8 cellular contexts compared by ENCODE assay signal in genomic region chr11:46560300-46561025, GRCh38. TPM values are rescaled to one million over a fixed set of nuclear protein-coding genes. Genes with fewer than 3 reads are reported as not detected.
DNase-seq lines count a peak whose midpoint lies in the region; ATAC-seq and TF ChIP-seq lines count a peak whose summit lies in the region.

No MANE protein-coding gene starts in this region.

- H3K27me3 Mint-ChIP-seq in activated CD4-positive, alpha-beta T cell treated with anti-CD3 and anti-CD28 coated beads, Interleukin-2, amount 10 ng/mL, durations not matched to agents 24 days and 14 days = no peaks in the 10 kb centered on the region

- no peaks in the 10 kb centered on the region for H3K9me3 Mint-ChIP-seq in activated CD4-positive, alpha-beta T cell treated with anti-CD3 and anti-CD28 coated beads, Interleukin-2, amount 10 ng/mL, durations not matched to agents 24 days and 14 days

- no peak for TF ChIP-seq CTCF in fibroblast of villous mesenchyme (IDR thresholded peaks at IDR 0.05; ENCODE audit: insufficient read depth, low read depth, low read length)

- intact Hi-C loops in activated CD4-positive, alpha-beta T cell treated with anti-CD3 and anti-CD28 coated beads, Interleukin-2, amount 10 ng/mL, durations not matched to agents 24 days and 14 days (cut with micrococcal nuclease) = loop anchor here (2.0 kb wide), 1 partner anchor 56 kb away; the partner anchor contains the start of genes ATG13 and HARBI1
- intact Hi-C loops in sciatic nerve (cut with DNase I) = no loop called here

- ATAC-seq in HG03159 (IDR thresholded peaks at IDR 0.05; ENCODE audit: unreplicated experiment) (peak; percentile 66), sciatic nerve (peak; percentile 81), HG02981 (IDR thresholded peaks at IDR 0.05; ENCODE audit: unreplicated experiment) (no peak)

- peaks cover 6% of the 10 kb centered on the region for H3K36me3 Mint-ChIP-seq in activated CD4-positive, alpha-beta T cell treated with anti-CD3 and anti-CD28 coated beads, Interleukin-2, amount 10 ng/mL, durations not matched to agents 24 days and 14 days (ENCODE audit: low read depth)

- peaks cover 53% of the 10 kb centered on the region for H3K4me1 Mint-ChIP-seq in activated CD4-positive, alpha-beta T cell treated with anti-CD3 and anti-CD28 coated beads, Interleukin-2, amount 10 ng/mL, durations not matched to agents 24 days and 14 days

- H3K27ac Mint-ChIP-seq in activated CD4-positive, alpha-beta T cell treated with anti-CD3 and anti-CD28 coated beads, Interleukin-2, amount 10 ng/mL, durations not matched to agents 24 days and 14 days = peak overlapping the region; percentile 87

- H3K4me3 ChIP-seq in fibroblast of villous mesenchyme (ENCODE audit: low read depth, low read length) = peak overlapping the region; percentile 43

- H3K4me3 Mint-ChIP-seq in activated CD4-positive, alpha-beta T cell treated with anti-CD3 and anti-CD28 coated beads, Interleukin-2, amount 10 ng/mL, durations not matched to agents 24 days and 14 days = peak overlapping the region; percentile 89

- DNase-seq in activated CD4-positive, alpha-beta T cell treated with anti-CD3 and anti-CD28 coated beads, Interleukin-2, amount 10 ng/mL, durations not matched to agents 24 days and 14 days = peak; percentile 81
- DNase-seq in activated CD4-positive, alpha-beta T cell treated with anti-CD3 and anti-CD28 coated beads for 48 hours = no peak
- DNase-seq in T-helper 22 cell (ENCODE audit: low read depth) (peak; percentile 4), fibroblast of villous mesenchyme (ENCODE audit: low read depth) (peak; percentile 69), sciatic nerve (ENCODE audit: low spot score) (no peak), hepatic stellate cell (ENCODE audit: low spot score) (no peak)

RNA-seq across cellular contexts. Expression of gene AMBRA1, which starts 33.4 kb away (rescaled TPM):
- total RNA-seq in activated CD4-positive, alpha-beta T cell treated with anti-CD3 and anti-CD28 coated beads, Interleukin-2, amount 10 ng/mL, durations not matched to agents 24 days and 14 days = 27.7 and 34.9 TPM in 2 replicates
- total RNA-seq in fibroblast of villous mesenchyme = 21.9 and 23.7 TPM in 2 replicates
- total RNA-seq in sciatic nerve = 33.7 TPM

RNA-seq across cellular contexts. Expression of gene HARBI1, which starts 56.6 kb away (rescaled TPM):
- 4.3 and 4.5 TPM in 2 replicates for total RNA-seq in activated CD4-positive, alpha-beta T cell treated with anti-CD3 and anti-CD28 coated beads, Interleukin-2, amount 10 ng/mL, durations not matched to agents 24 days and 14 days
- 4.8 and 5.6 TPM in 2 replicates for total RNA-seq in fibroblast of villous mesenchyme
- 4.3 TPM for total RNA-seq in sciatic nerve

RNA-seq across cellular contexts. Expression of gene ATG13, which starts 56.9 kb away (rescaled TPM):
- total RNA-seq in activated CD4-positive, alpha-beta T cell treated with anti-CD3 and anti-CD28 coated beads, Interleukin-2, amount 10 ng/mL, durations not matched to agents 24 days and 14 days = 55.4 and 55.6 TPM in 2 replicates
- total RNA-seq in fibroblast of villous mesenchyme (45.4 and 49.7 TPM in 2 replicates), sciatic nerve (55.1 TPM)

Comparison
In these comparisons a context has a peak if more than half of its experiments do, and no peak if none do; other contexts are left out.
1. DNase-seq: peak in activated CD4-positive, alpha-beta T cell treated with anti-CD3 and anti-CD28 coated beads, Interleukin-2, amount 10 ng/mL, durations not matched to agents 24 days and 14 days (single experiment), T-helper 22 cell (single experiment) and fibroblast of villous mesenchyme (single experiment); none in activated CD4-positive, alpha-beta T cell treated with anti-CD3 and anti-CD28 coated beads for 48 hours (single experiment), sciatic nerve (single experiment) and hepatic stellate cell (single experiment).